Comparison of ENCODE assay signal across 8 cellular contexts in genomic region chr14:68780358-68781160, GRCh38. TPM values are rescaled to one million over a fixed set of nuclear protein-coding genes. Genes with fewer than 3 reads are reported as not detected.
A peak's percentile ranks its signal among the peaks of the same experiment; 100 is the strongest.
DNase-seq lines count a peak whose midpoint lies in the region; ATAC-seq, FAIRE-seq and TF ChIP-seq lines count a peak whose summit lies in the region.

No MANE protein-coding gene starts in this region.

- RAD21 ChIA-PET in HCT116 (lab: Charles Lee; ENCODE audit: low non-redundant PET in 1 of 2, low total read pairs in 2 of 2, uncharacterized antibody in 2 of 2, unreplicated experiment in 2 of 2), result interaction anchor here in 1 of 2 experiments (0.8 kb wide), 1 partner anchor 204 kb away, joined by 3 read pairs; no protein-coding TSS in a partner anchor

- CTCF ChIA-PET in HCT116 (lab: Charles Lee) (interaction anchor here (1.0 to 1.4 kb wide), 3 partner anchors 8 to 846 kb away, joined by 3 read pairs; no protein-coding TSS in a partner anchor), H1 (lab: Charles Lee; ENCODE audit: partially characterized antibody) (interaction anchor here (0.6 to 2.4 kb wide), 11 partner anchors 10 to 844 kb away, joined by 3 to 9 read pairs (median 4); no protein-coding TSS in a partner anchor)

- no peak overlapping the region for H4K5ac ChIP-seq in H1 (ENCODE audit: insufficient read length, low read depth, low read length)

- no peaks in the 10 kb centered on the region for H3K36me3 ChIP-seq in HCT116 (ENCODE audit: control insufficient read depth in 1 of 2, insufficient read depth in 2 of 2, low read length in 2 of 2)
- H3K36me3 ChIP-seq in H1 (ENCODE audit: control insufficient read depth in 2 of 4, insufficient read depth in 4 of 4, low read length in 3 of 4), result no peaks in the 10 kb centered on the region; a peak in 1 of 8 replicates

- no TSS peak for BruUV-seq in HCT116 (replicated peaks; lab: Mats Ljungman, UMichigan)

- no peak overlapping the region for H3K4ac ChIP-seq in H1 (replicated peaks; ENCODE audit: insufficient read length, low read depth, low read length)

- no peaks in the 10 kb centered on the region for H3K27me3 ChIP-seq in HCT116 (ENCODE audit: insufficient read depth, low read length)
- H3K27me3 ChIP-seq in H1 (replicated peaks in 1 of 4; ENCODE audit: control insufficient read depth in 3 of 4, extremely low read depth in 1 of 4, insufficient read depth in 3 of 4, low read length in 3 of 4), result no peaks in the 10 kb centered on the region

- POLR2A ChIA-PET in HCT116 (lab: Charles Lee), result interaction anchor here (2.0 to 2.5 kb wide), 2 partner anchors 9 to 12 kb away, joined by 14 to 25 read pairs; partner anchors contain the start of gene ZFP36L1
- POLR2A ChIA-PET in H1 (lab: Charles Lee; ENCODE audit: partially characterized antibody), result interaction anchor here (2.1 to 19.6 kb wide), 2 partner anchors 9 to 15 kb away, joined by 9 to 197 read pairs; partner anchors contain the start of gene ZFP36L1

- H3K4me3 ChIP-seq in HCT116 (replicated peaks in 1 of 2; ENCODE audit: low read depth in 1 of 2, low read length in 2 of 2) (peak overlapping the region; percentile 7 to 41), H1 (ENCODE audit: extremely low read depth in 1 of 4, insufficient read depth in 2 of 4, low read depth in 3 of 4, low read length in 4 of 4) (no peak overlapping the region)

- H3K9me3 Mint-ChIP-seq in T-helper 1 cell treated with Interleukin-12 subunit alpha and Interleukin-12 subunit beta and Interleukin-4 antibody, amounts not matched to agents 30 μg/mL and 1 μg/mL, for 36 hours, result peaks cover 7% of the 10 kb centered on the region
- peaks cover 3% of the 10 kb centered on the region for H3K9me3 Mint-ChIP-seq in mesothelial cell of epicardium
- H3K9me3 Mint-ChIP-seq in type B pancreatic cell, result no peaks in the 10 kb centered on the region

- no peak overlapping the region; the same call in 1 of the 2 replicates for H2BK15ac ChIP-seq in H1 (ENCODE audit: low read length)

- H3K79me1 ChIP-seq in H1 (ENCODE audit: low read depth, low read length), result no peaks in the 10 kb centered on the region

- H2BK120ac ChIP-seq in H1 (replicated peaks; ENCODE audit: low read depth, low read length), result no peak overlapping the region

- 0 out of 2 replicates have a peak overlapping the region, but pooled peaks have one; percentile 27 for H2BK5ac ChIP-seq in H1 (ENCODE audit: low read depth, low read length)

- H3K9me3 ChIP-seq in HCT116 (ENCODE audit: control insufficient read depth in 1 of 2, insufficient read depth in 1 of 2, low read depth in 1 of 2, low read length in 2 of 2) (no peaks in the 10 kb centered on the region), H1 (ENCODE audit: insufficient read depth in 2 of 2, low read depth in 1 of 2, low read length in 1 of 2) (no peaks in the 10 kb centered on the region)

- H3K4me1 ChIP-seq in HCT116 (ENCODE audit: control insufficient read depth in 1 of 2, insufficient read depth in 2 of 2, low read length in 2 of 2), result peaks cover 78 to 84% of the 10 kb centered on the region in 2 experiments
- peaks cover 0 to 5% (median 0%) of the 10 kb centered on the region in 4 experiments; a peak in 2 of 7 replicates for H3K4me1 ChIP-seq in H1 (replicated peaks in 1 of 4; ENCODE audit: control insufficient read depth in 3 of 4, insufficient read depth in 4 of 4, low read length in 3 of 4)

- H3K23ac ChIP-seq in H1 (ENCODE audit: insufficient read length), result no peak overlapping the region

- H3K23me2 ChIP-seq in H1 (ENCODE audit: low read depth, low read length), result no peaks in the 10 kb centered on the region

- peak overlapping the region; percentile 77 for H3K4me2 ChIP-seq in HCT116 (ENCODE audit: low read length)
- no peak overlapping the region for H3K4me2 ChIP-seq in H1 (ENCODE audit: insufficient read depth in 1 of 2, low read depth in 2 of 2, low read length in 2 of 2)

- no peak overlapping the region for H4K91ac ChIP-seq in H1 (replicated peaks; ENCODE audit: insufficient read length, low read length)

- H3K27ac ChIP-seq in HCT116 (ENCODE audit: low read depth, low read length) (peak overlapping the region; percentile 88), H1 (ENCODE audit: low read depth, low read length) (no peak overlapping the region)

- peaks cover 53% of the 10 kb centered on the region for H3K4me1 Mint-ChIP-seq in T-helper 1 cell treated with Interleukin-12 subunit alpha and Interleukin-12 subunit beta and Interleukin-4 antibody, amounts not matched to agents 30 μg/mL and 1 μg/mL, for 36 hours (ENCODE audit: low read depth)
- peaks cover 35% of the 10 kb centered on the region for H3K4me1 Mint-ChIP-seq in mesothelial cell of epicardium
- H3K4me1 Mint-ChIP-seq in type B pancreatic cell (ENCODE audit: unreplicated experiment), result peaks cover 41% of the 10 kb centered on the region

- no peaks in the 10 kb centered on the region for H3K27me3 Mint-ChIP-seq in T-helper 1 cell treated with Interleukin-12 subunit alpha and Interleukin-12 subunit beta and Interleukin-4 antibody, amounts not matched to agents 30 μg/mL and 1 μg/mL, for 36 hours (ENCODE audit: low read depth)
- no peaks in the 10 kb centered on the region for H3K27me3 Mint-ChIP-seq in mesothelial cell of epicardium (ENCODE audit: low read depth)
- no peaks in the 10 kb centered on the region for H3K27me3 Mint-ChIP-seq in type B pancreatic cell

- peak; percentile 5 for ATAC-seq in HCT116

- H3K27ac Mint-ChIP-seq in T-helper 1 cell treated with Interleukin-12 subunit alpha and Interleukin-12 subunit beta and Interleukin-4 antibody, amounts not matched to agents 30 μg/mL and 1 μg/mL, for 36 hours, result peak overlapping the region; percentile 92
- H3K27ac Mint-ChIP-seq in mesothelial cell of epicardium (peak overlapping the region; percentile 96), type B pancreatic cell (peak overlapping the region; percentile 81)

- H4K8ac ChIP-seq in H1 (ENCODE audit: extremely low read depth, insufficient read depth, low read length), result no peak overlapping the region

- TF ChIP-seq EP300 in H1 (IDR thresholded peaks at IDR 0.05; ENCODE audit: borderline replicate concordance in 1 of 2, low read depth in 2 of 2, low read length in 2 of 2), result no peak

- H2BK20ac ChIP-seq in H1 (ENCODE audit: low read length), result no peak overlapping the region

- DNase-seq in HCT116 (ENCODE audit: low read depth, low spot score) (no peak), H1 (ENCODE audit: low read depth in 1 of 2, low spot score in 2 of 2) (no peak), mesothelial cell of epicardium (ENCODE audit: low spot score in 2 of 2, unreplicated experiment in 2 of 2) (no peak), type B pancreatic cell (ENCODE audit: extremely low spot score, unreplicated experiment) (peak; percentile 67), COLO829 (ENCODE audit: low spot score) (no peak), cortex of kidney (lab: John Stamatoyannopoulos, UW) (no peak), SKM-1 (lab: John Stamatoyannopoulos, UW; ENCODE audit: unreplicated experiment) (no peak)

- no peak for TF ChIP-seq POLR2A in HCT116 (IDR thresholded peaks at IDR 0.05; ENCODE audit: borderline replicate concordance, extremely low read depth, insufficient read depth, insufficient read length)
- no peak for TF ChIP-seq POLR2A in H1 (IDR thresholded peaks at IDR 0.05; ENCODE audit: control extremely low read depth in 1 of 2, low read depth in 2 of 2, low read length in 2 of 2)

- no peaks in the 10 kb centered on the region for H3K9me2 ChIP-seq in HCT116 (ENCODE audit: insufficient read depth)

- no peak overlapping the region for H3K18ac ChIP-seq in H1 (ENCODE audit: extremely low read depth, low read length)

- peak overlapping the region; percentile 81 for H3K4me3 Mint-ChIP-seq in T-helper 1 cell treated with Interleukin-12 subunit alpha and Interleukin-12 subunit beta and Interleukin-4 antibody, amounts not matched to agents 30 μg/mL and 1 μg/mL, for 36 hours
- H3K4me3 Mint-ChIP-seq in mesothelial cell of epicardium, result no peak overlapping the region
- H3K4me3 Mint-ChIP-seq in type B pancreatic cell, result no peak overlapping the region

- intact Hi-C loops in HCT116 (cut with micrococcal nuclease), result loop anchor here (10.0 kb wide), 1 partner anchor 416 kb away; no protein-coding TSS in a partner anchor

- H3K79me2 ChIP-seq in HCT116 (ENCODE audit: insufficient read depth, low read length) (no peaks in the 10 kb centered on the region), H1 (ENCODE audit: control insufficient read depth in 1 of 2, insufficient read depth in 2 of 2, low read length in 2 of 2) (no peaks in the 10 kb centered on the region)

- H3K14ac ChIP-seq in H1 (ENCODE audit: insufficient read length), result no peak overlapping the region

- H2BK12ac ChIP-seq in H1 (ENCODE audit: low read depth, low read length), result 0 out of 2 replicates have a peak overlapping the region, but pooled peaks have one; percentile 32

- H3K56ac ChIP-seq in H1 (replicated peaks; ENCODE audit: insufficient read length, low read depth, low read length), result no peak overlapping the region

- 72% methylated on average over 7 of the region's 7 CpGs; no CpG with 5 or more reads in 1 of the 2 experiments for WGBS in H1 (ENCODE audit: extremely low coverage in 1 of 2, insufficient coverage in 1 of 2, insufficient read length in 1 of 2, insufficient replicate concordance in 2 of 2, low coverage in 1 of 2, low lambda C conversion rate in 2 of 2, missing lambda C conversion rate in 1 of 2), 2 experiments

- H4K20me1 ChIP-seq in HCT116 (ENCODE audit: insufficient read depth) (no peaks in the 10 kb centered on the region), H1 (replicated peaks in 1 of 2; ENCODE audit: control insufficient read depth in 1 of 2, insufficient read depth in 2 of 2, low read length in 2 of 2) (no peaks in the 10 kb centered on the region)

- FAIRE-seq in H1 (lab: Jason Lieb, UNC), result no peak

- TF ChIP-seq CTCF in HCT116 (IDR thresholded peaks at IDR 0.05 in 2 of 3, conservative IDR thresholded peaks at IDR 0.05 in 1 of 3; ENCODE audit: borderline replicate concordance in 1 of 3, insufficient read depth in 1 of 3, low read depth in 2 of 3, low read length in 2 of 3) (no peak), H1 (IDR thresholded peaks at IDR 0.05; ENCODE audit: control extremely low read depth in 1 of 3, insufficient read depth in 1 of 3, low read depth in 1 of 3, low read length in 3 of 3) (no peak), mesothelial cell of epicardium (IDR thresholded peaks at IDR 0.05; ENCODE audit: unreplicated experiment) (no peak), type B pancreatic cell (conservative IDR thresholded peaks at IDR 0.05) (no peak)

- no peak for TF ChIP-seq RAD21 in HCT116 (IDR thresholded peaks at IDR 0.05; ENCODE audit: low read depth)
- TF ChIP-seq RAD21 in H1 (IDR thresholded peaks at IDR 0.05 in 1 of 2, conservative IDR thresholded peaks at IDR 0.05 in 1 of 2; ENCODE audit: low read depth in 2 of 2, low read length in 2 of 2), result no peak

- peaks cover 3% of the 10 kb centered on the region for H3K36me3 Mint-ChIP-seq in T-helper 1 cell treated with Interleukin-12 subunit alpha and Interleukin-12 subunit beta and Interleukin-4 antibody, amounts not matched to agents 30 μg/mL and 1 μg/mL, for 36 hours (ENCODE audit: low read depth)
- H3K36me3 Mint-ChIP-seq in mesothelial cell of epicardium, result no peaks in the 10 kb centered on the region
- H3K36me3 Mint-ChIP-seq in type B pancreatic cell, result no peaks in the 10 kb centered on the region

- no peak overlapping the region for H2AK5ac ChIP-seq in H1 (ENCODE audit: low read depth, low read length)

- peak overlapping the region; percentile 22 for H3K9ac ChIP-seq in HCT116 (ENCODE audit: low read length)
- H3K9ac ChIP-seq in H1 (replicated peaks in 1 of 4; ENCODE audit: extremely low read depth in 1 of 4, low read depth in 3 of 4, low read length in 3 of 4), result no peak overlapping the region

- H2AFZ ChIP-seq in HCT116 (ENCODE audit: low read depth, low read length, poor library complexity, severe bottlenecking) (peak overlapping the region; percentile 19), H1 (ENCODE audit: low read length) (peak overlapping the region; percentile 79; the same call in 1 of the 2 replicates)

RNA-seq across cellular contexts. Expression of gene ZFP36L1, which starts 12.3 kb away (rescaled TPM):
- total RNA-seq in HCT116 (2021; ENCODE audit: unreplicated experiment) (304 TPM), mesothelial cell of epicardium (377 to 390 TPM (median 382 TPM) in 3 replicates), type B pancreatic cell (ENCODE audit: low replicate concordance) (457 and 564 TPM in 2 replicates)
- polyA plus RNA-seq in HCT116 (2012), result 177 and 302 TPM in 2 replicates
- total RNA-seq in H1 (2021; fragmentation: NEBNext Ultra II Directional; extraction: Animal tissue kit (Norgen Biotek cat#: 25700)), result 132 TPM in 2 replicates
- polyA plus RNA-seq in H1 (2011; rRNA removed), result 80.4 and 136 TPM in 2 replicates
- polyA plus RNA-seq in H1 (2011; cell fraction: cytosol; rRNA removed), result 61.9 TPM
- polyA plus RNA-seq in H1 (2011; cell fraction: nucleus; rRNA removed), result 90.3 TPM
- 89.6 to 126 TPM (median 117 TPM) in 4 replicates for polyA plus RNA-seq in H1 (2012, experiment 1 of 2)
- 56.1 TPM for polyA plus RNA-seq in H1 (2012, experiment 2 of 2)
- polyA plus RNA-seq in H1 (2013, experiment 1 of 2), result 127 TPM
- polyA plus RNA-seq in H1 (2013, experiment 2 of 2), result 135 TPM
- polyA minus RNA-seq in H1 (2011; rRNA and poly(A)+ RNA removed), result 19.5 and 20.6 TPM in 2 replicates
- polyA minus RNA-seq in H1 (2011; cell fraction: cytosol; rRNA and poly(A)+ RNA removed), result 132 TPM
- polyA minus RNA-seq in H1 (2011; cell fraction: nucleus; rRNA and poly(A)+ RNA removed), result 67.3 TPM

Comparison
In these comparisons a context has a peak if more than half of its experiments do, and no peak if none do; other contexts are left out.
1. H3K4me3 ChIP-seq: peak in HCT116 (2 of 2); none in H1 (0 of 4).
2. Peak in every context shown above with its lines, with median percentiles within 50 percentile points of each other: H3K27ac Mint-ChIP-seq.